Comparison of ENCODE assay signal across 17 cellular contexts in genomic region chr1:207018707-207019106, GRCh38. TPM values are rescaled to one million over a fixed set of nuclear protein-coding genes. Genes with fewer than 3 reads are reported as not detected.
DNase-seq lines count a peak whose midpoint lies in the region; ATAC-seq, FAIRE-seq and TF ChIP-seq lines count a peak whose summit lies in the region.
"Had no signal": no experiment of that assay in that cellular context is flagged by ENCODE, and none has a peak within 500 bp of the region (broad histone marks: within the 10 kb centered on the region; RNA-seq: fewer than 3 reads in every experiment).

No MANE protein-coding gene starts in this region.

- DNase-seq in A549 (ENCODE audit: low read depth in 1 of 2, low spot score in 1 of 2), result no peak
- DNase-seq in RWPE2 (ENCODE audit: low spot score), result no peak
- peak; percentile 24 for DNase-seq in epithelial cell of esophagus (ENCODE audit: low read depth)
- DNase-seq in ascending aorta (ENCODE audit: low spot score in 2 of 2), result no peak
- DNase-seq in cardiac septum (ENCODE audit: low spot score), result no peak
- DNase-seq in stimulated activated CD4-positive, alpha-beta T cell treated with anti-CD3 and anti-CD28 coated beads, Interleukin-4, amount 100 ng/mL, for 24 hours, result no peak
- DNase-seq in dedifferentiated amniotic fluid mesenchymal stem cell (ENCODE audit: extremely low spot score), result no peak
- DNase-seq: DMS153, KG1, NCI-H1048, NCI-H1436 treated with DMSO at 0.1 percent for 48 hours, NCI-H510A treated with DMSO at 0.1 percent for 48 hours had no signal

- no peak for ATAC-seq in A549
- ATAC-seq in RWPE2 (ENCODE audit: low read depth), result no peak
- ATAC-seq: GM23338 had no signal

- H3K4me3 ChIP-seq in A549 (no peak overlapping the region), RWPE2 (ENCODE audit: severe bottlenecking) (no peak overlapping the region), epithelial cell of esophagus (ENCODE audit: low read length) (no peak overlapping the region), mucosa of stomach (ENCODE audit: low read length) (no peak overlapping the region), ascending aorta (no peak overlapping the region)
- H3K4me3 ChIP-seq: GM23338 had no signal

- H3K27me3 ChIP-seq in RWPE2 (ENCODE audit: insufficient read depth, poor library complexity, severe bottlenecking) (no peaks in the 10 kb centered on the region), mucosa of stomach (ENCODE audit: control insufficient read depth, insufficient read depth, low read length) (no peaks in the 10 kb centered on the region), ascending aorta (no peaks in the 10 kb centered on the region)

- CTCF ChIA-PET in A549 (lab: Yijun Ruan, JAX), result interaction anchor here (0.7 to 2.3 kb wide), 8 partner anchors 9 to 31 kb away, joined by 3 to 11 read pairs (median 4); partner anchors contain the start of gene C1orf116

- no peak overlapping the region for H3K4me2 ChIP-seq in A549
- H3K4me2 ChIP-seq: GM23338 had no signal

- peak overlapping the region; percentile 77 for H3K9ac ChIP-seq in mucosa of stomach (ENCODE audit: low read length)

- FAIRE-seq in A549 (lab: Jason Lieb, UNC), result no peak
- FAIRE-seq: GM12892 had no signal

- H3K9me3 ChIP-seq in A549 (no peaks in the 10 kb centered on the region), RWPE2 (ENCODE audit: severe bottlenecking) (no peaks in the 10 kb centered on the region), mucosa of stomach (ENCODE audit: control insufficient read depth, low read length) (no peaks in the 10 kb centered on the region), ascending aorta (no peaks in the 10 kb centered on the region)

- intact Hi-C loops in ascending aorta (cut with DNase I) (no loop called here), cardiac septum (cut with DNase I) (no loop called here)

- peaks cover 33% of the 10 kb centered on the region for H3K36me3 ChIP-seq in RWPE2 (ENCODE audit: low read depth)
- H3K36me3 ChIP-seq in mucosa of stomach (ENCODE audit: control insufficient read depth, insufficient read depth, low read length), result peaks cover 7% of the 10 kb centered on the region
- H3K36me3 ChIP-seq in ascending aorta, result no peaks in the 10 kb centered on the region

- no peak for TF ChIP-seq RAD21 in A549 (conservative IDR thresholded peaks at IDR 0.05 in 1 of 2, IDR thresholded peaks at IDR 0.05 in 1 of 2)

- POLR2A ChIA-PET in A549 (lab: Yijun Ruan, JAX), result no interaction called here

- WGBS in A549 (ENCODE audit: missing lambda C conversion rate), result 88% methylated on average over 4 of the region's 4 CpGs

- TF ChIP-seq EP300 in A549 (IDR thresholded peaks at IDR 0.05), result no peak

- TF ChIP-seq POLR2A in A549 (IDR thresholded peaks at IDR 0.05; ENCODE audit: low read length), result no peak

- H3K27ac ChIP-seq in A549 (peak overlapping the region; percentile 86 to 89; a peak in 4 of 6 replicates), RWPE2 (ENCODE audit: poor library complexity, severe bottlenecking) (peak overlapping the region; percentile 97), ascending aorta (no peak overlapping the region)

- H3K4me1 ChIP-seq in A549 (peaks cover 50% of the 10 kb centered on the region), RWPE2 (ENCODE audit: insufficient read depth, poor library complexity, severe bottlenecking) (peaks cover 48% of the 10 kb centered on the region), mucosa of stomach (ENCODE audit: control insufficient read depth, insufficient read depth, low read length) (peaks cover 62% of the 10 kb centered on the region), ascending aorta (no peaks in the 10 kb centered on the region)

- TF ChIP-seq CTCF in A549 (IDR thresholded peaks at IDR 0.05), result no peak
- no peak for TF ChIP-seq CTCF in RWPE2 (IDR thresholded peaks at IDR 0.05; ENCODE audit: poor library complexity, severe bottlenecking)
- TF ChIP-seq CTCF in epithelial cell of esophagus (IDR thresholded peaks at IDR 0.05; ENCODE audit: insufficient read depth, low read depth, low read length, missing control alignments), result no peak
- TF ChIP-seq CTCF in ascending aorta (IDR thresholded peaks at IDR 0.05), result no peak

TF ChIP-seq in A549, 52 proteins besides CTCF, POLR2A, EP300 and RAD21:
- TF ChIP-seq MAX (IDR thresholded peaks at IDR 0.05), result no peak

RNA-seq across cellular contexts. Expression of gene C1orf116, which starts 13.8 kb away (rescaled TPM):
- 2.0 and 2.2 TPM in 2 replicates for polyA plus RNA-seq in A549 (2011; rRNA removed)
- 1.2 TPM in 2 replicates for polyA plus RNA-seq in A549 (2012; cell fraction: cytosol; rRNA removed)
- 1.9 and 2.7 TPM in 2 replicates for polyA plus RNA-seq in A549 (2012; cell fraction: nucleus; rRNA removed)
- 3.2 to 3.6 TPM (median 3.4 TPM) in 3 replicates for polyA plus RNA-seq in A549 (2017; fragmentation: RNase III; extraction: RNeasy Plus Mini Kit Qiagen cat#74134 plus additional on column Dnase treatment)
- polyA minus RNA-seq in A549 (2011; rRNA and poly(A)+ RNA removed), result 2.9 and 3.7 TPM in 2 replicates
- total RNA-seq in ascending aorta, result not detected
- total RNA-seq in cardiac septum, result 0.70 TPM

RNA-seq across cellular contexts. Expression of gene YOD1, which starts 32.3 kb away (rescaled TPM):
- polyA plus RNA-seq in A549 (2011; rRNA removed) (6.9 and 7.0 TPM in 2 replicates), A549 (2017; fragmentation: RNase III; extraction: RNeasy Plus Mini Kit Qiagen cat#74134 plus additional on column Dnase treatment) (9.5 to 10.3 TPM (median 10.3 TPM) in 3 replicates)
- polyA plus RNA-seq in A549 (2012; cell fraction: cytosol; rRNA removed), result 1.5 and 1.7 TPM in 2 replicates
- polyA plus RNA-seq in A549 (2012; cell fraction: nucleus; rRNA removed), result 1.7 and 2.2 TPM in 2 replicates
- polyA minus RNA-seq in A549 (2011; rRNA and poly(A)+ RNA removed), result 5.5 and 5.7 TPM in 2 replicates
- total RNA-seq in ascending aorta (4.0 TPM), cardiac septum (7.2 TPM)

RNA-seq across cellular contexts. Expression of gene PFKFB2, which starts 34.4 kb away (rescaled TPM):
- polyA plus RNA-seq in A549 (2011; rRNA removed) (6.8 and 7.4 TPM in 2 replicates), A549 (2017; fragmentation: RNase III; extraction: RNeasy Plus Mini Kit Qiagen cat#74134 plus additional on column Dnase treatment) (7.6 to 8.4 TPM (median 8.1 TPM) in 3 replicates)
- polyA plus RNA-seq in A549 (2012; cell fraction: cytosol; rRNA removed), result 2.1 and 2.2 TPM in 2 replicates
- 3.5 and 5.4 TPM in 2 replicates for polyA plus RNA-seq in A549 (2012; cell fraction: nucleus; rRNA removed)
- 5.9 and 6.8 TPM in 2 replicates for polyA minus RNA-seq in A549 (2011; rRNA and poly(A)+ RNA removed)
- total RNA-seq in ascending aorta (1.2 TPM), cardiac septum (49.9 TPM)

RNA-seq across cellular contexts. Expression of gene FCAMR, which starts 48.4 kb away (rescaled TPM):
- not detected in 2 replicates for polyA plus RNA-seq in A549 (2011; rRNA removed)
- polyA plus RNA-seq in A549 (2012; cell fraction: cytosol; rRNA removed), result not detected in 2 replicates
- 0.04 TPM in 1 of 2 replicates, not detected in the other for polyA plus RNA-seq in A549 (2012; cell fraction: nucleus; rRNA removed)
- polyA plus RNA-seq in A549 (2017; fragmentation: RNase III; extraction: RNeasy Plus Mini Kit Qiagen cat#74134 plus additional on column Dnase treatment), result not detected in 3 replicates
- not detected in 2 replicates for polyA minus RNA-seq in A549 (2011; rRNA and poly(A)+ RNA removed)
- not detected for total RNA-seq in ascending aorta
- not detected for total RNA-seq in cardiac septum
- total RNA-seq: A673, GM23338 had no signal
- polyA plus RNA-seq: CD14-positive monocyte, GM23338 had no signal

Comparison
In these comparisons a context has a peak if more than half of its experiments do, and no peak if none do; other contexts are left out.
1. H3K27ac ChIP-seq: peak in A549 (2 of 2) and RWPE2 (single experiment); none in ascending aorta (0 of 2).
2. RNA of gene PFKFB2, which starts 34.4 kb away (total RNA-seq): 49.9 TPM in cardiac septum (single experiment); 1.2 TPM in ascending aorta (single experiment); every median in the first group is over 10 times any median in the second.